Comparison of ENCODE assay signal across 20 cellular contexts in the genomic region with DNA sequence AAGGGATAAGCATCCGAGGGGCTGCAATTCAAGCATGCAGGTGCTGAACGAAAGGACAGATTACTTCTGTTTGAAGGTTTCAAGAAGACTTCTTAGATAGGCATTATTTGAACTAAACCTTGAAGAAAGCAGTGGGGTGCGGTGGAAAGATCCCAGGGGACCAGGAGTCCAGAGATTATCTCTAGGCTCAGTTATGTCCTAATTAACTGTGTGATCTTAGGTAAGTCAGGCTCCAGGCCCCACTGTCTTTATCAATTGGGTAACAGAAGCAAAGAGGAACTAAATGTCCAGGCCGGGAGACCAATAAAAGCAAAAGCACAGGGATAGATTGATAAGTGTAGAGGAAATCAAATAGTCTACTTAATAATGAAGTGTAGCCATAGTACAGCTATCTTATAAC.
DNase-seq lines count a peak whose midpoint lies in the region; ATAC-seq and TF ChIP-seq lines count a peak whose summit lies in the region.
"Had no signal": no experiment of that assay in that cellular context is flagged by ENCODE, and none has a peak within 500 bp of the region (broad histone marks: within the 10 kb centered on the region; RNA-seq: fewer than 3 reads in every experiment).

No MANE protein-coding gene starts in this region.

- no peaks in the 10 kb centered on the region for H3K27me3 ChIP-seq in HCT116 (ENCODE audit: insufficient read depth, low read length)
- H3K27me3 ChIP-seq: BLaER1 had no signal

- no peak overlapping the region for H3K4me2 ChIP-seq in HCT116 (ENCODE audit: low read length)
- H3K4me2 ChIP-seq: BLaER1, GM23338 had no signal

- intact Hi-C loops in HCT116 (cut with micrococcal nuclease), result no loop called here

- H3K9ac ChIP-seq in HCT116 (ENCODE audit: low read length) (no peak overlapping the region), SK-N-MC (ENCODE audit: insufficient read length) (no peak overlapping the region)
- H3K9ac ChIP-seq: BLaER1 had no signal

- no peaks in the 10 kb centered on the region for H3K9me3 Mint-ChIP-seq in stimulated activated memory B cell treated with anti-CD40 and anti-IgM and Interleukin-4, amounts not matched to agents 10 μg/mL and 1 μg/mL and 100 μg/mL, for 72 hours
- H3K9me3 Mint-ChIP-seq: CD4-positive, CD25-positive, alpha-beta regulatory T cell; CD8-positive, alpha-beta T cell; GM23338; H9; HFFc6 had no signal

- H3K27ac Mint-ChIP-seq in stimulated activated memory B cell treated with anti-CD40 and anti-IgM and Interleukin-4, amounts not matched to agents 10 μg/mL and 1 μg/mL and 100 μg/mL, for 72 hours, result no peak overlapping the region
- H3K27ac Mint-ChIP-seq: B cell; CD4-positive, CD25-positive, alpha-beta regulatory T cell; CD8-positive, alpha-beta T cell; GM23338; H9; HFFc6 had no signal

- H3K27me3 Mint-ChIP-seq in stimulated activated memory B cell treated with anti-CD40 and anti-IgM and Interleukin-4, amounts not matched to agents 10 μg/mL and 1 μg/mL and 100 μg/mL, for 72 hours, result no peaks in the 10 kb centered on the region

- CTCF ChIA-PET in HCT116 (lab: Charles Lee), result no interaction called here

- no peaks in the 10 kb centered on the region for H3K36me3 Mint-ChIP-seq in stimulated activated memory B cell treated with anti-CD40 and anti-IgM and Interleukin-4, amounts not matched to agents 10 μg/mL and 1 μg/mL and 100 μg/mL, for 72 hours
- H3K36me3 Mint-ChIP-seq: CD4-positive, CD25-positive, alpha-beta regulatory T cell; CD8-positive, alpha-beta T cell had no signal

- DNase-seq in NCI-H82 (lab: John Stamatoyannopoulos, UW) (peak; percentile 26), NCI-H82 treated with DMSO at 0.1 percent for 48 hours (lab: John Stamatoyannopoulos, UW; ENCODE audit: unreplicated experiment) (no peak), HCT116 (ENCODE audit: low read depth, low spot score) (no peak), SK-N-MC (ENCODE audit: low read depth, low spot score) (no peak), erythroblast (lab: John Stamatoyannopoulos, UW) (peak; percentile 9 to 37)
- DNase-seq: Caco-2; CD4-positive, CD25-positive, alpha-beta regulatory T cell; CD8-positive, alpha-beta T cell; DMS153; DND-41; H9; HFFc6 had no signal

- H3K4me3 Mint-ChIP-seq in stimulated activated memory B cell treated with anti-CD40 and anti-IgM and Interleukin-4, amounts not matched to agents 10 μg/mL and 1 μg/mL and 100 μg/mL, for 72 hours, result no peak overlapping the region
- H3K4me3 Mint-ChIP-seq: B cell; CD4-positive, CD25-positive, alpha-beta regulatory T cell; CD8-positive, alpha-beta T cell; GM23338; H9; HFFc6 had no signal

- no peaks in the 10 kb centered on the region for H3K9me3 ChIP-seq in HCT116 (ENCODE audit: control insufficient read depth in 1 of 2, insufficient read depth in 1 of 2, low read depth in 1 of 2, low read length in 2 of 2)
- H3K9me3 ChIP-seq in SK-N-MC (ENCODE audit: low read depth, low read length), result no peaks in the 10 kb centered on the region
- H3K9me3 ChIP-seq: BLaER1, Caco-2 had no signal

- BruUV-seq in HCT116 (replicated peaks; lab: Mats Ljungman, UMichigan), result no TSS peak

- H3K36me3 ChIP-seq in HCT116 (ENCODE audit: control insufficient read depth in 1 of 2, insufficient read depth in 2 of 2, low read length in 2 of 2), result no peaks in the 10 kb centered on the region
- H3K36me3 ChIP-seq in SK-N-MC (ENCODE audit: insufficient read depth, low read length), result no peaks in the 10 kb centered on the region
- H3K36me3 ChIP-seq: BLaER1 had no signal

- TF ChIP-seq POLR2A in HCT116 (IDR thresholded peaks at IDR 0.05; ENCODE audit: borderline replicate concordance, extremely low read depth, insufficient read depth, insufficient read length) (no peak), erythroblast (IDR thresholded peaks at IDR 0.05; ENCODE audit: low read length) (no peak)

- H3K4me1 Mint-ChIP-seq in stimulated activated memory B cell treated with anti-CD40 and anti-IgM and Interleukin-4, amounts not matched to agents 10 μg/mL and 1 μg/mL and 100 μg/mL, for 72 hours, result no peaks in the 10 kb centered on the region
- H3K4me1 Mint-ChIP-seq: B cell; CD4-positive, CD25-positive, alpha-beta regulatory T cell; H9 had no signal

- POLR2A ChIA-PET in HCT116 (lab: Charles Lee), result no interaction called here

- H3K9me2 ChIP-seq in HCT116 (ENCODE audit: insufficient read depth), result no peaks in the 10 kb centered on the region

- ATAC-seq in HCT116 (no peak), GM18907 (IDR thresholded peaks at IDR 0.05; ENCODE audit: unreplicated experiment) (no peak), GM21447 (IDR thresholded peaks at IDR 0.05; ENCODE audit: unreplicated experiment) (no peak)
- ATAC-seq in stimulated activated memory B cell treated with anti-CD40 and anti-IgM and Interleukin-4, amounts not matched to agents 10 μg/mL and 1 μg/mL and 100 μg/mL, for 72 hours, result no peak
- ATAC-seq: CD8-positive, alpha-beta T cell; GM23338 had no signal

- H3K27ac ChIP-seq in HCT116 (ENCODE audit: low read depth, low read length), result no peak overlapping the region
- H3K27ac ChIP-seq in SK-N-MC, result peak overlapping the region; percentile 66; the same call in 1 of the 2 replicates
- H3K27ac ChIP-seq: 22Rv1, BLaER1, C4-2B had no signal

- no peak overlapping the region for H3K4me3 ChIP-seq in HCT116 (replicated peaks in 1 of 2; ENCODE audit: low read depth in 1 of 2, low read length in 2 of 2)
- H3K4me3 ChIP-seq in SK-N-MC, result peak overlapping the region; percentile 69
- H3K4me3 ChIP-seq: BLaER1, GM23338 had no signal

- TF ChIP-seq CTCF in HCT116 (IDR thresholded peaks at IDR 0.05 in 2 of 3, conservative IDR thresholded peaks at IDR 0.05 in 1 of 3; ENCODE audit: borderline replicate concordance in 1 of 3, insufficient read depth in 1 of 3, low read depth in 2 of 3, low read length in 2 of 3), result no peak

- no peak for TF ChIP-seq RAD21 in HCT116 (IDR thresholded peaks at IDR 0.05; ENCODE audit: low read depth)

- no peaks in the 10 kb centered on the region for H4K20me1 ChIP-seq in HCT116 (ENCODE audit: insufficient read depth)
- H4K20me1 ChIP-seq: BLaER1 had no signal

- RAD21 ChIA-PET in HCT116 (lab: Charles Lee; ENCODE audit: low non-redundant PET in 1 of 2, low total read pairs in 2 of 2, uncharacterized antibody in 2 of 2, unreplicated experiment in 2 of 2), result no interaction called here

- H3K79me2 ChIP-seq in HCT116 (ENCODE audit: insufficient read depth, low read length), result no peaks in the 10 kb centered on the region

- H2AFZ ChIP-seq in HCT116 (ENCODE audit: low read depth, low read length, poor library complexity, severe bottlenecking), result peak overlapping the region; percentile 66
- H2AFZ ChIP-seq: GM23338 had no signal

- H3K4me1 ChIP-seq in HCT116 (ENCODE audit: control insufficient read depth in 1 of 2, insufficient read depth in 2 of 2, low read length in 2 of 2), result peaks cover 13 to 39% of the 10 kb centered on the region in 2 experiments
- H3K4me1 ChIP-seq: BLaER1 had no signal

TF ChIP-seq in HCT116, 20 proteins besides CTCF, POLR2A, EP300 and RAD21:
- no peak for TF ChIP-seq EGR1 (IDR thresholded peaks at IDR 0.05; ENCODE audit: low read depth)
- TF ChIP-seq FOSL1 (IDR thresholded peaks at IDR 0.05; ENCODE audit: low read depth), result no peak
- no peak for TF ChIP-seq ATF3 (IDR thresholded peaks at IDR 0.05)
- TF ChIP-seq YY1 (IDR thresholded peaks at IDR 0.05; ENCODE audit: extremely low read depth, insufficient replicate concordance, low read depth, low read length), result no peak
- no peak for TF ChIP-seq EZH2 (IDR thresholded peaks at IDR 0.05)
- no peak for TF ChIP-seq POLR2AphosphoS5 (IDR thresholded peaks at IDR 0.05; ENCODE audit: low read depth, low read length)
- TF ChIP-seq ELF1 (IDR thresholded peaks at IDR 0.05; ENCODE audit: borderline replicate concordance, low read depth), result no peak
- TF ChIP-seq, protein P1, sequence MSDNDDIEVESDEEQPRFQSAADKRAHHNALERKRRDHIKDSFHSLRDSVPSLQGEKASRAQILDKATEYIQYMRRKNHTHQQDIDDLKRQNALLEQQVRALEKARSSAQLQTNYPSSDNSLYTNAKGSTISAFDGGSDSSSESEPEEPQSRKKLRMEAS (IDR thresholded peaks at IDR 0.05), result no peak
- TF ChIP-seq ZNF274 (IDR thresholded peaks at IDR 0.05; ENCODE audit: low read depth, low read length), result no peak
- TF ChIP-seq SP1 (IDR thresholded peaks at IDR 0.05; ENCODE audit: low read depth), result no peak
- TF ChIP-seq CEBPB (IDR thresholded peaks at IDR 0.05; ENCODE audit: low read depth), result no peak
- TF ChIP-seq, protein P2, sequence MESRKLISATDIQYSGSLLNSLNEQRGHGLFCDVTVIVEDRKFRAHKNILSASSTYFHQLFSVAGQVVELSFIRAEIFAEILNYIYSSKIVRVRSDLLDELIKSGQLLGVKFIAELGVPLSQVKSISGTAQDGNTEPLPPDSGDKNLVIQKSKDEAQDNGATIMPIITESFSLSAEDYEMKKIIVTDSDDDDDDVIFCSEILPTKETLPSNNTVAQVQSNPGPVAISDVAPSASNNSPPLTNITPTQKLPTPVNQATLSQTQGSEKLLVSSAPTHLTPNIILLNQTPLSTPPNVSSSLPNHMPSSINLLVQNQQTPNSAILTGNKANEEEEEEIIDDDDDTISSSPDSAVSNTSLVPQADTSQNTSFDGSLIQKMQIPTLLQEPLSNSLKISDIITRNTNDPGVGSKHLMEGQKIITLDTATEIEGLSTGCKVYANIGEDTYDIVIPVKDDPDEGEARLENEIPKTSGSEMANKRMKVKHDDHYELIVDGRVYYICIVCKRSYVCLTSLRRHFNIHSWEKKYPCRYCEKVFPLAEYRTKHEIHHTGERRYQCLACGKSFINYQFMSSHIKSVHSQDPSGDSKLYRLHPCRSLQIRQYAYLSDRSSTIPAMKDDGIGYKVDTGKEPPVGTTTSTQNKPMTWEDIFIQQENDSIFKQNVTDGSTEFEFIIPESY (IDR thresholded peaks at IDR 0.05; ENCODE audit: extremely low read depth, insufficient replicate concordance, low read length), result no peak

Comparison
In these comparisons a context has a peak if more than half of its experiments do, and no peak if none do; other contexts are left out.
1. DNase-seq: peak in NCI-H82 (single experiment) and erythroblast (2 of 2); none in NCI-H82 treated with DMSO at 0.1 percent for 48 hours (single experiment), HCT116 (single experiment) and SK-N-MC (single experiment).